7 cellular contexts compared by ENCODE assay signal in genomic region chr5:100364757-100365469, GRCh38.
DNase-seq lines count a peak whose midpoint lies in the region; TF ChIP-seq lines count a peak whose summit lies in the region.
"Not testable (repeated sequence)": the region's sequence is repeated elsewhere in the genome, so short reads cannot be mapped to it uniquely, and the experiment has no call there.

No MANE protein-coding gene starts in this region.

- not testable (repeated sequence) for TF ChIP-seq CTCF in 22Rv1 (IDR thresholded peaks at IDR 0.05); progenitor cell of endocrine pancreas (IDR thresholded peaks at IDR 0.05; ENCODE audit: unreplicated experiment)

- not testable (repeated sequence) for H3K4me3 Mint-ChIP-seq in progenitor cell of endocrine pancreas (ENCODE audit: low read depth)

- not testable (repeated sequence) for H3K36me3 Mint-ChIP-seq in progenitor cell of endocrine pancreas (ENCODE audit: insufficient read depth)

- H3K4me1 Mint-ChIP-seq in progenitor cell of endocrine pancreas (ENCODE audit: low read depth), result peaks cover 21% of the 10 kb centered on the region

- H3K27ac ChIP-seq in 22Rv1 (peak overlapping the region; percentile 39; the same call in 1 of the 2 replicates), epithelial cell of prostate (peak overlapping the region; percentile 11)

- H3K27ac Mint-ChIP-seq in progenitor cell of endocrine pancreas, result peak overlapping the region; percentile 80

- H3K9me3 Mint-ChIP-seq in progenitor cell of endocrine pancreas (ENCODE audit: low read depth), result not testable (repeated sequence)

- H3K27me3 Mint-ChIP-seq in progenitor cell of endocrine pancreas, result not testable (repeated sequence)

- DNase-seq in DMS53 (lab: John Stamatoyannopoulos, UW), result peak; percentile 64
- peak; percentile 2 for DNase-seq in NCI-H2029 (lab: John Stamatoyannopoulos, UW)
- DNase-seq in astrocyte of the hippocampus (ENCODE audit: low read depth, low spot score), result peak; percentile 52
- DNase-seq in epithelial cell of prostate (ENCODE audit: low read depth, low spot score); progenitor cell of endocrine pancreas (ENCODE audit: low spot score, unreplicated experiment): not testable (repeated sequence)
- DNase-seq in kidney tubule cell (ENCODE audit: low spot score), result peak; percentile 10
